ENCODE assay signal across 1 cellular context in genomic region chr12:26125451-26126339, GRCh38.
TF ChIP-seq lines count a peak whose summit lies in the region.

No MANE protein-coding gene starts in this region.

TF ChIP-seq in WTC11, 78 proteins besides CTCF, POLR2A, EP300 and RAD21 (continued from another document):
- TF ChIP-seq E2F4 (CRISPR knock-in tag; IDR thresholded peaks at IDR 0.05; ENCODE audit: borderline replicate concordance, low read depth), result no peak
